Comparison of ENCODE assay signal across 24 cellular contexts in the genomic region with DNA sequence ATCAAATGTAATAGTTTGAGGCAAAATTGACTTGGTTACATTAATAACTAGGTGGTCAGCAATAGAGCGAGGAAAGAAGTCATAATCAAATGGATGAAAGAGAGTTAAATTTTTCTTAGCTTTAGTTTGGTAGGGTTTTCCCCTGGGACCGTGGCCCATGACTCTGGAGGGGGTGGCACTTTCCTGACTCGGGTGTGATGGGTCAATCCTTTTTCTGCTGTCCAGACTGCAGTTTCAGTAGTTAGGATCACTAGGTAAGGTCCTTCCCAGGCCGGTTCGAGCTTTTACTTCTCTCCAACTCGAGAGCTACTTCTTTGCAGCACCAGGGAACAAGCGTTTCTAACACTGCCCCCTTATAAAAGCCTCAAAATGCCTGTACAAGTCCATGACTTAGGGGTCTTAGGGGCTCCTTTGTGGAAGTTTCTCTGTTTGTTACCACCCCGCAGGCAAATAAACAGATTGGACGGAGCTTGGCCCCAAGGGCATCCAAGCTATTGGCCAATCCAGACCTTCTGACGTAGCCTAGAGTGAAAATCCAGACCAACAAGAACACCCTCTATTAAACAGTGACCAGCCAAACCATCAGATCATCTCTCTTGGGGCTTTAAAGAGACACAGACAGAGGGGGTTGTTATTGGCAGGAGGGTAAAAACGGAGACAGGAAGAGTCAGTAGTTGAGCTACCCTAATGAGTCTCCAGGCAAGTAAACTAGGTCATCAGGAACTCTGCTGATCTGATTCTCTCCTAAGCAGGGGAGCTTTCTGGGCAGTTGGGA.
"Had no signal": no experiment of that assay in that cellular context is flagged by ENCODE, and none has a peak within 500 bp of the region (broad histone marks: within the 10 kb centered on the region; RNA-seq: fewer than 3 reads in every experiment).

No MANE protein-coding gene starts in this region.

- H3K9me3 ChIP-seq: colonic mucosa, upper lobe of left lung, vagina had no signal

- H3K27ac ChIP-seq: colonic mucosa, left lung, sigmoid colon, upper lobe of left lung, vagina had no signal

- H3K27me3 ChIP-seq: colonic mucosa, left lung, sigmoid colon, upper lobe of left lung, vagina had no signal

- H3K36me3 ChIP-seq: colonic mucosa, left lung, sigmoid colon, upper lobe of left lung, vagina had no signal

- DNase-seq: activated CD4-positive, alpha-beta T cell treated with anti-CD3 and anti-CD28 coated beads for 36 hours; activated CD4-positive, CD25-positive, alpha-beta regulatory T cell; activated naive CD4-positive, alpha-beta T cell treated with Interleukin-2 at 50 U/mL for 16 hours; activated T-cell treated with anti-CD3 and anti-CD28 coated beads for 4 hours; activated T-cell treated with anti-CD3 and anti-CD28 coated beads, Interleukin-2, amount 50 U/mL, for 72 hours; anterior cingulate cortex; cerebellar nuclear complex; colonic mucosa; effector CD8-positive, alpha-beta T cell; head of caudate nucleus; kidney glomerular epithelial cell; left lung; mucosa of descending colon; posterior cingulate gyrus; sigmoid colon; stimulated activated CD4-positive, alpha-beta T cell treated with anti-CD3 and anti-CD28 coated beads, Interleukin-1b, Interleukin-23, amount 100 ng/mL, for 48 hours; stimulated activated CD4-positive, alpha-beta T cell treated with anti-CD3 and anti-CD28 coated beads, Interleukin-4, amount 100 ng/mL, for 4 hours; stimulated activated CD8-positive, alpha-beta memory T cell treated with anti-CD3 and anti-CD28 coated beads, Interleukin-4, amount 100 ng/mL, for 48 hours; stimulated activated naive CD8-positive, alpha-beta T cell treated with anti-CD3 and anti-CD28 coated beads, Interleukin-15, amount 100 ng/mL, for 72 hours; substantia nigra; upper lobe of left lung had no signal

- ATAC-seq: activated CD4-positive, alpha-beta T cell treated with anti-CD3 and anti-CD28 coated beads for 36 hours; activated T-cell treated with anti-CD3 and anti-CD28 coated beads, Interleukin-2, amount 50 U/mL, for 72 hours; left lung; mucosa of descending colon; stimulated activated memory B cell treated with anti-CD40 and anti-IgM and Interleukin-4, amounts not matched to agents 10 μg/mL and 1 μg/mL and 100 μg/mL, for 72 hours; stimulated activated naive CD8-positive, alpha-beta T cell treated with anti-CD3 and anti-CD28 coated beads, Interleukin-15, amount 100 ng/mL, for 72 hours had no signal

- H3K4me1 ChIP-seq: colonic mucosa, left lung, sigmoid colon, vagina had no signal

- H3K4me3 ChIP-seq: colonic mucosa, left lung, mucosa of descending colon, sigmoid colon, smooth muscle cell, upper lobe of left lung, vagina had no signal
